In the genomic region with DNA sequence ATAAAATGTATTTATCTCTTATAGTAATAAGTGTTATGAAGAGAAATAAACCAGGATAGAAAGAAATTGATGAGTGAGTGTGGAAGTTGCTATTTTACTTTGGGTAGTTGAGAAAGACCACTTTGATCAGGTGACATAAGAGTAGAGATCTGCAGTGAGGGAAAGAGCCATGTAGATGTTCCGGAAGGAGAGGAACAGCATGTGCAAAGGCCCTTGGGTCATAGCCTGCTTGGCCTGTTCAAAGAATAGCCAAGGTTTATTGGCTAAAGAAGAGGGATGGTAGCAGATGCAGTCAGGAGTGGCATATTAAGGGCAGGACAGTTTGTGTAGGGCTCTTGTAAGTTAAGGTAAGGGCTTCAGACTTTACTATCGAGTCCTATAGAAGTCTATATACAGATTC, we compare ENCODE assay signal across 15 cellular contexts. TPM values are rescaled to one million over a fixed set of nuclear protein-coding genes. Genes with fewer than 3 reads are reported as not detected.
A peak's percentile ranks its signal among the peaks of the same experiment; 100 is the strongest.
DNase-seq lines count a peak whose midpoint lies in the region; ATAC-seq and TF ChIP-seq lines count a peak whose summit lies in the region.
"Had no signal": no experiment of that assay in that cellular context is flagged by ENCODE, and none has a peak within 500 bp of the region (broad histone marks: within the 10 kb centered on the region; RNA-seq: fewer than 3 reads in every experiment).

No MANE protein-coding gene starts in this region.

- H3K36me3 Mint-ChIP-seq in CD4-positive, alpha-beta memory T cell, result peaks cover 41 to 67% of the 10 kb centered on the region in 2 donors
- H3K36me3 Mint-ChIP-seq in GM23338 (ENCODE audit: low read depth) (peaks cover 76% of the 10 kb centered on the region), natural killer cell (peaks cover 7% of the 10 kb centered on the region)
- peaks cover 28% of the 10 kb centered on the region for H3K36me3 Mint-ChIP-seq in activated naive CD8-positive, alpha-beta T cell treated with anti-CD3 and anti-CD28 coated beads, Interleukin-2, amount 10 ng/mL, durations not matched to agents 7 days and 5 days

- no peak overlapping the region for H3K27ac ChIP-seq in CD4-positive, alpha-beta memory T cell (ENCODE audit: low read depth, low read length)
- no peak overlapping the region for H3K27ac ChIP-seq in GM23338 (ENCODE audit: low read depth)
- H3K27ac ChIP-seq: C4-2B, right atrium auricular region, testis had no signal

- no peaks in the 10 kb centered on the region for H3K9me3 Mint-ChIP-seq in CD4-positive, alpha-beta memory T cell
- H3K9me3 Mint-ChIP-seq in GM23338 (no peaks in the 10 kb centered on the region), natural killer cell (no peaks in the 10 kb centered on the region)
- no peaks in the 10 kb centered on the region for H3K9me3 Mint-ChIP-seq in activated naive CD8-positive, alpha-beta T cell treated with anti-CD3 and anti-CD28 coated beads, Interleukin-2, amount 10 ng/mL, durations not matched to agents 7 days and 5 days

- TF ChIP-seq CTCF in GM23338 (conservative IDR thresholded peaks at IDR 0.05; ENCODE audit: low read depth in 2 of 2) (no peak), natural killer cell (IDR thresholded peaks at IDR 0.05) (no peak)

- peak overlapping the region; percentile 11 to 99 (median 78) for H3K27ac Mint-ChIP-seq in CD4-positive, alpha-beta memory T cell
- peak overlapping the region; percentile 47; the same call in 1 of the 2 replicates for H3K27ac Mint-ChIP-seq in GM23338
- no peak overlapping the region for H3K27ac Mint-ChIP-seq in activated naive CD8-positive, alpha-beta T cell treated with anti-CD3 and anti-CD28 coated beads, Interleukin-2, amount 10 ng/mL, durations not matched to agents 7 days and 5 days
- H3K27ac Mint-ChIP-seq in natural killer cell, result peak overlapping the region; percentile 13 to 94

- peak overlapping the region in 4 of 8 donors; percentile 34 to 58 (median 40) for H3K4me3 Mint-ChIP-seq in CD4-positive, alpha-beta memory T cell
- H3K4me3 Mint-ChIP-seq in GM23338 (peak overlapping the region; percentile 2; the same call in 1 of the 3 replicates), natural killer cell (no peak overlapping the region)
- H3K4me3 Mint-ChIP-seq in activated naive CD8-positive, alpha-beta T cell treated with anti-CD3 and anti-CD28 coated beads, Interleukin-2, amount 10 ng/mL, durations not matched to agents 7 days and 5 days, result peak overlapping the region; percentile 7
- H3K4me3 Mint-ChIP-seq: immature natural killer cell had no signal

- peaks cover 38% of the 10 kb centered on the region for H3K4me1 ChIP-seq in CD4-positive, alpha-beta memory T cell (ENCODE audit: insufficient read depth, low read length)
- peaks cover 25% of the 10 kb centered on the region for H3K4me1 ChIP-seq in GM23338 (ENCODE audit: insufficient read depth)

- H2AFZ ChIP-seq in GM23338, result no peak overlapping the region

- no peaks in the 10 kb centered on the region for H3K27me3 ChIP-seq in CD4-positive, alpha-beta memory T cell (ENCODE audit: insufficient read depth, low read length)
- H3K27me3 ChIP-seq in GM23338 (ENCODE audit: insufficient read depth) (no peaks in the 10 kb centered on the region), H7 (ENCODE audit: control insufficient read depth, insufficient read depth, low read length) (no peaks in the 10 kb centered on the region)
- H3K27me3 ChIP-seq: right atrium auricular region, testis had no signal

- H3K79me2 ChIP-seq in GM23338 (replicated peaks; ENCODE audit: insufficient read depth), result peaks cover 52% of the 10 kb centered on the region

- no peaks in the 10 kb centered on the region for H3K9me2 ChIP-seq in GM23338 (ENCODE audit: insufficient read depth)

- ATAC-seq in GM23338 (no peak), natural killer cell (no peak)
- no peak for ATAC-seq in activated naive CD8-positive, alpha-beta T cell treated with anti-CD3 and anti-CD28 coated beads, Interleukin-2, amount 10 ng/mL, durations not matched to agents 7 days and 5 days (ENCODE audit: low read depth)
- ATAC-seq: Panc1 had no signal

- H4K20me1 ChIP-seq in GM23338 (replicated peaks; ENCODE audit: insufficient read depth), result peaks cover 22% of the 10 kb centered on the region

- H3K36me3 ChIP-seq in CD4-positive, alpha-beta memory T cell (ENCODE audit: insufficient read depth, low read length), result peaks cover 40% of the 10 kb centered on the region
- H3K36me3 ChIP-seq in GM23338 (ENCODE audit: insufficient read depth) (peaks cover 37% of the 10 kb centered on the region), H7 (replicated peaks; ENCODE audit: control insufficient read depth, insufficient read depth, low read length) (peaks cover 26% of the 10 kb centered on the region)

- no peak overlapping the region for H3K4me3 ChIP-seq in CD4-positive, alpha-beta memory T cell (ENCODE audit: low read length in 2 of 2)
- peak overlapping the region; percentile 7; the same call in 1 of the 2 replicates for H3K4me3 ChIP-seq in GM23338
- no peak overlapping the region for H3K4me3 ChIP-seq in H7 (ENCODE audit: insufficient read depth, low read depth, low read length)
- H3K4me3 ChIP-seq: right atrium auricular region, testis had no signal

- no peaks in the 10 kb centered on the region for H3K9me3 ChIP-seq in CD4-positive, alpha-beta memory T cell (ENCODE audit: control insufficient read depth in 1 of 2, low read length in 2 of 2)
- H3K9me3 ChIP-seq: right atrium auricular region, testis had no signal

- no peak for DNase-seq in CD4-positive, alpha-beta memory T cell
- DNase-seq in GM23338 (ENCODE audit: low spot score), result no peak
- no peak for DNase-seq in activated naive CD8-positive, alpha-beta T cell treated with anti-CD3 and anti-CD28 coated beads, Interleukin-2, amount 10 ng/mL, durations not matched to agents 7 days and 5 days
- no peak for DNase-seq in natural killer cell
- DNase-seq in H7, result no peak
- no peak for DNase-seq in HCEC 1CT
- no peak for DNase-seq in NCI-H748 treated with DMSO at 0.1 percent for 48 hours (lab: John Stamatoyannopoulos, UW)
- DNase-seq: immature natural killer cell, mammary epithelial cell, NCI-H187, NCI-H524 treated with DMSO at 0.1 percent for 48 hours, testis had no signal

- no peaks in the 10 kb centered on the region for H3K27me3 Mint-ChIP-seq in CD4-positive, alpha-beta memory T cell
- H3K27me3 Mint-ChIP-seq in GM23338 (ENCODE audit: insufficient read depth, low read depth, poor library complexity) (peaks cover 9% of the 10 kb centered on the region), natural killer cell (ENCODE audit: low read depth in 2 of 2) (no peaks in the 10 kb centered on the region)
- no peaks in the 10 kb centered on the region for H3K27me3 Mint-ChIP-seq in activated naive CD8-positive, alpha-beta T cell treated with anti-CD3 and anti-CD28 coated beads, Interleukin-2, amount 10 ng/mL, durations not matched to agents 7 days and 5 days

- H3K4me1 Mint-ChIP-seq in CD4-positive, alpha-beta memory T cell, result peaks cover 30 to 49% (median 38%) of the 10 kb centered on the region in 4 donors
- H3K4me1 Mint-ChIP-seq in GM23338, result peaks cover 35% of the 10 kb centered on the region
- H3K4me1 Mint-ChIP-seq in activated naive CD8-positive, alpha-beta T cell treated with anti-CD3 and anti-CD28 coated beads, Interleukin-2, amount 10 ng/mL, durations not matched to agents 7 days and 5 days, result peaks cover 34% of the 10 kb centered on the region
- H3K4me1 Mint-ChIP-seq in natural killer cell, result peaks cover 27 to 31% of the 10 kb centered on the region in 2 donors

- intact Hi-C loops in CD4-positive, alpha-beta memory T cell (cut with micrococcal nuclease), result no loop called here
- intact Hi-C loops in natural killer cell (cut with micrococcal nuclease), result no loop called here

- H3K4me2 ChIP-seq in GM23338, result no peak overlapping the region

- CTCF ChIA-PET in CD4-positive, alpha-beta memory T cell (lab: Charles Lee; ENCODE audit: partially characterized antibody), result interaction anchor here (1.8 kb wide), 1 partner anchor 50 kb away, joined by 5 read pairs; no protein-coding TSS in a partner anchor

- peaks cover 5% of the 10 kb centered on the region; the same call in 1 of the 2 replicates for H3F3A ChIP-seq in GM23338 (replicated peaks; ENCODE audit: low read depth)

- POLR2A ChIA-PET in CD4-positive, alpha-beta memory T cell (lab: Charles Lee; ENCODE audit: partially characterized antibody), result no interaction called here
- POLR2A ChIA-PET in activated naive CD8-positive, alpha-beta T cell treated with anti-CD3 and anti-CD28 coated beads, Interleukin-2, amount 10 ng/mL, durations not matched to agents 7 days and 5 days (lab: Charles Lee), result no interaction called here

RNA-seq across cellular contexts. Expression of a gene that starts 3.2 kb away (rescaled TPM):
- total RNA-seq in CD4-positive, alpha-beta memory T cell, result 100 to 1,000 TPM; 538 to 557 TPM
- polyA plus RNA-seq in CD4-positive, alpha-beta memory T cell, result 100 to 1,000 TPM; 757 to 779 TPM
- 472 and 506 TPM in 2 replicates for total RNA-seq in GM23338 (2014; rRNA removed; shearing (Covaris generic))
- 1,033 and 1,148 TPM in 2 replicates for polyA plus RNA-seq in GM23338 (2016; fragmentation: Nextera tagmentation; extraction: Ambion mirVana)
- total RNA-seq in activated naive CD8-positive, alpha-beta T cell treated with anti-CD3 and anti-CD28 coated beads, Interleukin-2, amount 10 ng/mL, durations not matched to agents 7 days and 5 days, result 100 to 1,000 TPM; 658 to 664 TPM
- total RNA-seq in natural killer cell, result 100 to 1,000 TPM; 364 to 423 (median 391) TPM
- 347 and 420 TPM in 2 replicates for total RNA-seq in H7 (2014; rRNA removed; shearing (Covaris generic))

RNA-seq across cellular contexts. Expression of a gene that starts 52.8 kb away (rescaled TPM):
- not detected for total RNA-seq in CD4-positive, alpha-beta memory T cell
- under 1 TPM in 1 of 2 donors, not detected in 1; 0.08 TPM for polyA plus RNA-seq in CD4-positive, alpha-beta memory T cell
- total RNA-seq in GM23338 (2014; rRNA removed; shearing (Covaris generic)), result 0.12 and 0.42 TPM in 2 replicates
- polyA plus RNA-seq in GM23338 (2016; fragmentation: Nextera tagmentation; extraction: Ambion mirVana), result 0.23 TPM in 1 of 2 replicates, not detected in the other
- under 1 TPM in 1 of 2 experiments, not detected in 1; 0.14 TPM for total RNA-seq in activated naive CD8-positive, alpha-beta T cell treated with anti-CD3 and anti-CD28 coated beads, Interleukin-2, amount 10 ng/mL, durations not matched to agents 7 days and 5 days
- under 1 TPM; 0.31 to 0.63 (median 0.41) TPM for total RNA-seq in natural killer cell
- 2.5 and 2.6 TPM in 2 replicates for total RNA-seq in H7 (2014; rRNA removed; shearing (Covaris generic))
- total RNA-seq: right atrium auricular region had no signal
- polyA plus RNA-seq: immature natural killer cell had no signal
